1 cellular context compared by ENCODE assay signal in genomic region chr4:72974694-72975487, GRCh38.
TF ChIP-seq lines count a peak whose summit lies in the region.

No MANE protein-coding gene starts in this region.

TF ChIP-seq in HepG2, 621 proteins besides CTCF, POLR2A, EP300 and RAD21 (continued from another document):
- TF ChIP-seq AHDC1 (CRISPR knock-in tag; IDR thresholded peaks at IDR 0.05; ENCODE audit: borderline replicate concordance) (no peak), TEAD2 (CRISPR knock-in tag; IDR thresholded peaks at IDR 0.05) (no peak), ZNF790 (CRISPR knock-in tag; IDR thresholded peaks at IDR 0.05; ENCODE audit: borderline replicate concordance) (no peak), ZNF207 (IDR thresholded peaks at IDR 0.05; ENCODE audit: borderline replicate concordance) (no peak), ZNF576 (CRISPR knock-in tag; IDR thresholded peaks at IDR 0.05) (no peak), FLYWCH1 (CRISPR knock-in tag; IDR thresholded peaks at IDR 0.05) (no peak), HNRNPK (IDR thresholded peaks at IDR 0.05; ENCODE audit: low read depth, low read length, poor library complexity, severe bottlenecking) (no peak), ZBTB26 (CRISPR knock-in tag; IDR thresholded peaks at IDR 0.05; ENCODE audit: borderline replicate concordance) (no peak), CCAR2 (optimal IDR thresholded peaks at IDR 0.05; ENCODE audit: low read depth, low read length) (no peak), PRPF4 (IDR thresholded peaks at IDR 0.05; ENCODE audit: low read depth, low read length, poor library complexity, severe bottlenecking) (no peak), SMAD3 (CRISPR knock-in tag; IDR thresholded peaks at IDR 0.05) (no peak)
